Comparison of ENCODE assay signal across 8 cellular contexts in the genomic region with DNA sequence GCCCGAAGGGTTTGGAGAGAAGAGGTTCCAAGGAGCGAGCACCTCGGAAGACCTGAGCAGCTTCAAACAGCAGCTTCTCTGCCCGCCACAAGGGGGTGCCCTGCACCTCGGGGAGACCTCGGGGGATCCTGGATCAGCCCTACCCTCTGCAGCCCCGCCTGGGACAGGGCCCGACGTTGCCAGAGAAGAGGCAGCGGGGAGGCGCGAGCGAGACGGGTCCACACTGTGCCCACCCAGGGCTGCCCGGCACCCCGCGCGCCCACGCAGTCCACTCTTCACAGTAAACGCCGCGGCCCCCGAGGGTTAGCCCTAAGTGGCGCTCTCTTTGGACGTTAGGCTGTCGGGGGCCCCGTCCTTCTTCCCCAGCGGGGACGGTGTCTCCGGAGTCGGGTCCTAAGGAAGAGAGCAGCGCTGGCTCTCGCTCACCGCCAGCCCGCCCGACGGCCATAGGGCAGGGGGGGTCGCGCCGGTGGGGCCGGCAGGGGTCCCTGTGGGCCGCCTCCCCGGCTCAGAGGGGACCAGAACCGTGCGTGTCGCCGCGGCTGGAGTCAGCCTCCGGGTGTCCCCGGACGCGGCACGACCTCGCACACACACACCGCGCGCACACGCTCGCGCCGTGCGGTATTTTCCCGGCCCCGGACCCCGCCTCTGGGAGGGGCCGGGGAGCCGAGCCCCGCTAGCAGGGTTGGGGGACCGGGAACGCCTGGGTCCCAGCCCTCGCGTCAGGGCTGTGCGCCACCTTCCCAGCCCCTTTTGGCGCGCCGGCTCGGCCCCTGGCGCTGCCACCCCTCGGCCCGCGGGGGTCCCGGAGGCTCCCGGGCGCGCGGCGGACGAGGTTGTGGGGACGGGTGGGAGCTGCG. TPM values are rescaled to one million over a fixed set of nuclear protein-coding genes. Genes with fewer than 3 reads are reported as not detected.
DNase-seq lines count a peak whose midpoint lies in the region; ATAC-seq and TF ChIP-seq lines count a peak whose summit lies in the region.

No MANE protein-coding gene starts in this region.

- H3K4me2 ChIP-seq in KMS-11, result peak overlapping the region; percentile 86

- ATAC-seq in left cardiac atrium, result peak; percentile 60 to 69

- H3K4me3 Mint-ChIP-seq in activated naive CD8-positive, alpha-beta T cell, result peak overlapping the region; percentile 52

- intact Hi-C loops in left cardiac atrium (cut with DNase I) (loop anchor here in 1 of 2 donors (2.0 kb wide), 2 partner anchors 57 to 105 kb away; no protein-coding TSS in a partner anchor), posterior vena cava (cut with DNase I) (no loop called here)

- H3K4me1 ChIP-seq in KMS-11 (ENCODE audit: low read depth, poor library complexity, severe bottlenecking), result peaks cover 6% of the 10 kb centered on the region

- peaks cover 10% of the 10 kb centered on the region for H3K4me1 Mint-ChIP-seq in activated naive CD8-positive, alpha-beta T cell (ENCODE audit: low read depth)

- no peaks in the 10 kb centered on the region for H3K36me3 ChIP-seq in KMS-11 (ENCODE audit: insufficient read depth)

- H3K79me2 ChIP-seq in KMS-11 (ENCODE audit: insufficient read depth, low read depth), result no peaks in the 10 kb centered on the region

- H3K27me3 ChIP-seq in KMS-11 (ENCODE audit: insufficient read depth, low read depth), result peaks cover 95% of the 10 kb centered on the region

- no peak overlapping the region for H3K27ac ChIP-seq in KMS-11

- H4K20me1 ChIP-seq in KMS-11 (ENCODE audit: insufficient read depth), result no peaks in the 10 kb centered on the region

- peaks cover 40% of the 10 kb centered on the region for H3K27me3 Mint-ChIP-seq in activated naive CD8-positive, alpha-beta T cell

- H3K4me3 ChIP-seq in KMS-11 (IDR thresholded peaks at IDR 0.05; ENCODE audit: insufficient read depth, low read depth, low read length), result no peak overlapping the region

- TF ChIP-seq CTCF in KMS-11 (conservative IDR thresholded peaks at IDR 0.05; ENCODE audit: low read depth, low read length), result peak; percentile 82

- no peaks in the 10 kb centered on the region for H3K36me3 Mint-ChIP-seq in activated naive CD8-positive, alpha-beta T cell

- H3K9me3 Mint-ChIP-seq in activated naive CD8-positive, alpha-beta T cell (ENCODE audit: low read depth), result no peaks in the 10 kb centered on the region

- H3K27ac Mint-ChIP-seq in activated naive CD8-positive, alpha-beta T cell, result no peak overlapping the region

- no peak overlapping the region for H3K9ac ChIP-seq in KMS-11

- peak; percentile 29 to 64 for DNase-seq in NCI-H524 (lab: John Stamatoyannopoulos, UW)
- no peak for DNase-seq in NCI-H524 treated with DMSO at 0.1 percent for 48 hours (lab: John Stamatoyannopoulos, UW)
- DNase-seq in SW 1271 (lab: John Stamatoyannopoulos, UW), result peak; percentile 16 to 62
- DNase-seq in left cardiac atrium, result peak; percentile 51
- peak; percentile 64 for DNase-seq in retina
- DNase-seq in posterior vena cava (ENCODE audit: low spot score), result no peak

- peak overlapping the region; percentile 60 for H2AFZ ChIP-seq in KMS-11 (ENCODE audit: low read depth)

RNA-seq across cellular contexts. Expression of gene CDH22, which starts 0.9 kb away (rescaled TPM):
- total RNA-seq in left cardiac atrium (1 to 10 TPM; 5.8 to 5.9 TPM), posterior vena cava (under 1 TPM; 0.28 to 0.29 TPM)

Comparison
In these comparisons a context has a peak if more than half of its experiments do, and no peak if none do; other contexts are left out.
1. DNase-seq: peak in NCI-H524 (2 of 2), SW 1271 (2 of 2), left cardiac atrium (single experiment) and retina (single experiment); none in NCI-H524 treated with DMSO at 0.1 percent for 48 hours (single experiment) and posterior vena cava (single experiment).
2. RNA of gene CDH22, which starts 0.9 kb away (total RNA-seq): 5.8 to 5.9 TPM in left cardiac atrium; 0.28 to 0.29 TPM in posterior vena cava; every median in the first group is over 4 times any median in the second.